ENCODE assay signal across 8 cellular contexts in genomic region chr4:155666701-155667537, GRCh38. TPM values are rescaled to one million over a fixed set of nuclear protein-coding genes. Genes with fewer than 3 reads are reported as not detected.
DNase-seq lines count a peak whose midpoint lies in the region; ATAC-seq and TF ChIP-seq lines count a peak whose summit lies in the region.

A gene with protein sequence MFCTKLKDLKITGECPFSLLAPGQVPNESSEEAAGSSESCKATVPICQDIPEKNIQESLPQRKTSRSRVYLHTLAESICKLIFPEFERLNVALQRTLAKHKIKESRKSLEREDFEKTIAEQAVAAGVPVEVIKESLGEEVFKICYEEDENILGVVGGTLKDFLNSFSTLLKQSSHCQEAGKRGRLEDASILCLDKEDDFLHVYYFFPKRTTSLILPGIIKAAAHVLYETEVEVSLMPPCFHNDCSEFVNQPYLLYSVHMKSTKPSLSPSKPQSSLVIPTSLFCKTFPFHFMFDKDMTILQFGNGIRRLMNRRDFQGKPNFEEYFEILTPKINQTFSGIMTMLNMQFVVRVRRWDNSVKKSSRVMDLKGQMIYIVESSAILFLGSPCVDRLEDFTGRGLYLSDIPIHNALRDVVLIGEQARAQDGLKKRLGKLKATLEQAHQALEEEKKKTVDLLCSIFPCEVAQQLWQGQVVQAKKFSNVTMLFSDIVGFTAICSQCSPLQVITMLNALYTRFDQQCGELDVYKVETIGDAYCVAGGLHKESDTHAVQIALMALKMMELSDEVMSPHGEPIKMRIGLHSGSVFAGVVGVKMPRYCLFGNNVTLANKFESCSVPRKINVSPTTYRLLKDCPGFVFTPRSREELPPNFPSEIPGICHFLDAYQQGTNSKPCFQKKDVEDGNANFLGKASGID (plus strand): TSS chr4:155666848. CDS start chr4:155696868, 30,020 bp downstream.

- H3K27me3 ChIP-seq in MG63, result peaks cover 11% of the 10 kb centered on the region; the same call in 1 of the 2 replicates

- H3K27ac Mint-ChIP-seq in activated naive CD8-positive, alpha-beta T cell treated with anti-CD3 and anti-CD28 coated beads, Interleukin-2, amount 10 ng/mL, durations not matched to agents 7 days and 5 days, result no peak within 1 kb of the TSS
- peak within 1 kb of the TSS; percentile 75 for H3K27ac Mint-ChIP-seq in osteocyte (ENCODE audit: unreplicated experiment)

- POLR2A ChIA-PET in activated naive CD8-positive, alpha-beta T cell treated with anti-CD3 and anti-CD28 coated beads, Interleukin-2, amount 10 ng/mL, durations not matched to agents 7 days and 5 days (lab: Charles Lee), result no interaction called here

- no peaks in the 10 kb centered on the region for H3K9me3 ChIP-seq in MG63

- H3K4me1 Mint-ChIP-seq in activated naive CD8-positive, alpha-beta T cell treated with anti-CD3 and anti-CD28 coated beads, Interleukin-2, amount 10 ng/mL, durations not matched to agents 7 days and 5 days, result peaks cover 9% of the 10 kb centered on the region
- peaks cover 20% of the 10 kb centered on the region for H3K4me1 Mint-ChIP-seq in osteocyte (ENCODE audit: unreplicated experiment)

- intact Hi-C loops in left cardiac atrium (cut with DNase I), result loop anchor here in 1 of 2 donors (5.0 to 10.0 kb wide), 3 partner anchors 98 to 222 kb away; no protein-coding TSS in a partner anchor

- TF ChIP-seq CTCF in GM12864 (IDR thresholded peaks at IDR 0.05; ENCODE audit: low read depth, low read length, missing control alignments) (no peak), osteocyte (IDR thresholded peaks at IDR 0.05) (no peak)

- H3K4me3 ChIP-seq in GM12864 (ENCODE audit: low read depth, low read length) (peak within 1 kb of the TSS; percentile 48), MG63 (peak within 1 kb of the TSS; percentile 42)

- no peak for DNase-seq in GM12864 (ENCODE audit: low read depth)
- peak; percentile 7 for DNase-seq in MG63
- DNase-seq in activated naive CD8-positive, alpha-beta T cell treated with anti-CD3 and anti-CD28 coated beads, Interleukin-2, amount 10 ng/mL, durations not matched to agents 7 days and 5 days, result peak; percentile 28
- DNase-seq in left cardiac atrium, result peak; percentile 67
- DNase-seq in osteocyte (ENCODE audit: extremely low spot score, unreplicated experiment), result peak; percentile 83
- DNase-seq in NOMO-1 treated with dmso at 0.1 percent for 144 hours (lab: John Stamatoyannopoulos, UW; ENCODE audit: unreplicated experiment), result no peak
- no peak for DNase-seq in epidermal melanocyte (ENCODE audit: insufficient read length, low spot score)

- peak within 1 kb of the TSS; percentile 93 for H3K4me3 Mint-ChIP-seq in activated naive CD8-positive, alpha-beta T cell treated with anti-CD3 and anti-CD28 coated beads, Interleukin-2, amount 10 ng/mL, durations not matched to agents 7 days and 5 days
- peak within 1 kb of the TSS; percentile 84 for H3K4me3 Mint-ChIP-seq in osteocyte (ENCODE audit: unreplicated experiment)

- H3K27me3 Mint-ChIP-seq in activated naive CD8-positive, alpha-beta T cell treated with anti-CD3 and anti-CD28 coated beads, Interleukin-2, amount 10 ng/mL, durations not matched to agents 7 days and 5 days, result peaks cover 66% of the 10 kb centered on the region
- peaks cover 11% of the 10 kb centered on the region for H3K27me3 Mint-ChIP-seq in osteocyte (ENCODE audit: unreplicated experiment)

- ATAC-seq in GM21717 (IDR thresholded peaks at IDR 0.05; ENCODE audit: unreplicated experiment) (peak; percentile 62), left cardiac atrium (peak; percentile 68 to 73)
- peak; percentile 72 for ATAC-seq in activated naive CD8-positive, alpha-beta T cell treated with anti-CD3 and anti-CD28 coated beads, Interleukin-2, amount 10 ng/mL, durations not matched to agents 7 days and 5 days (ENCODE audit: low read depth)

- H3K36me3 ChIP-seq in MG63, result no peaks in the 10 kb centered on the region

- no peaks in the 10 kb centered on the region for H3K36me3 Mint-ChIP-seq in activated naive CD8-positive, alpha-beta T cell treated with anti-CD3 and anti-CD28 coated beads, Interleukin-2, amount 10 ng/mL, durations not matched to agents 7 days and 5 days
- H3K36me3 Mint-ChIP-seq in osteocyte (ENCODE audit: unreplicated experiment), result peaks cover under 1% of the 10 kb centered on the region

- H3K9me3 Mint-ChIP-seq in activated naive CD8-positive, alpha-beta T cell treated with anti-CD3 and anti-CD28 coated beads, Interleukin-2, amount 10 ng/mL, durations not matched to agents 7 days and 5 days, result no peaks in the 10 kb centered on the region
- no peaks in the 10 kb centered on the region for H3K9me3 Mint-ChIP-seq in osteocyte (ENCODE audit: unreplicated experiment)

RNA-seq across cellular contexts. Expression of the gene that starts here (rescaled TPM):
- 1.8 TPM in 1 of 2 replicates, not detected in the other for total RNA-seq in MG63 (2014; rRNA removed; shearing (Covaris generic); ENCODE audit: low replicate concordance)
- total RNA-seq in activated naive CD8-positive, alpha-beta T cell treated with anti-CD3 and anti-CD28 coated beads, Interleukin-2, amount 10 ng/mL, durations not matched to agents 7 days and 5 days, result not detected
- 10 to 100 TPM; 34.2 to 53.5 TPM for total RNA-seq in left cardiac atrium
- 10.8 and 11.5 TPM in 2 replicates for total RNA-seq in osteocyte

Comparison
In these comparisons a context has a peak if more than half of its experiments do, and no peak if none do; other contexts are left out.
1. Peak in DNase-seq and ATAC-seq in activated naive CD8-positive, alpha-beta T cell treated with anti-CD3 and anti-CD28 coated beads, Interleukin-2, amount 10 ng/mL, durations not matched to agents 7 days and 5 days; RNA of the gene not detected or under 1 TPM.
2. DNase-seq: peak in MG63 (single experiment), left cardiac atrium (single experiment) and osteocyte (single experiment); none in GM12864 (single experiment), NOMO-1 treated with dmso at 0.1 percent for 144 hours (single experiment) and epidermal melanocyte (single experiment).
3. Peak in every context shown above with its lines, with median percentiles within 50 percentile points of each other: ATAC-seq.